7 cellular contexts compared by ENCODE assay signal in the genomic region with DNA sequence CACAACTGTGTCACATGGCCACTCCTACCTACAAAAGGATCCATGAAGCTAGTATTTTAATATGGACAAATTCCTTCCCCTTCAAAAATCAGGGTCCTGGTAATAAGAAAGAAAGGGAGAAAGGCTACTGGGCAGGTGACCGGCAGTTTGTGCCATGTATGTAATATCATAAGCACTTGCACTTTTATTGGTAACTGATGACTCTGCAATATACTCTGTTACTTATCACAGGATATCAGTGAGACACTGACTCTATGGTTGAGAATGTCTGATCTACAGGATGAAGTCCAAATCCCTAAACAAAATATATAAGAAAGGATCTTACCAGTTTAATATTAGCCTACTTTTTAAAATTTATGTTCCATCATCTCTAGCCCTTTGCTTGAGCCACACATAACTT.
"Had no signal": no experiment of that assay in that cellular context is flagged by ENCODE, and none has a peak within 500 bp of the region (broad histone marks: within the 10 kb centered on the region; RNA-seq: fewer than 3 reads in every experiment).

No MANE protein-coding gene starts in this region.

- FAIRE-seq: H1, H54 had no signal

- H2AFZ ChIP-seq: GM23338 had no signal

- H3K4me2 ChIP-seq: GM23338 had no signal

- H3K4me3 ChIP-seq: GM23338 had no signal

- H3K27ac ChIP-seq: HL-60 had no signal

- ATAC-seq: GM23338 had no signal

- DNase-seq: H9, HCEC 1CT, KG1 had no signal
